In the genomic region with DNA sequence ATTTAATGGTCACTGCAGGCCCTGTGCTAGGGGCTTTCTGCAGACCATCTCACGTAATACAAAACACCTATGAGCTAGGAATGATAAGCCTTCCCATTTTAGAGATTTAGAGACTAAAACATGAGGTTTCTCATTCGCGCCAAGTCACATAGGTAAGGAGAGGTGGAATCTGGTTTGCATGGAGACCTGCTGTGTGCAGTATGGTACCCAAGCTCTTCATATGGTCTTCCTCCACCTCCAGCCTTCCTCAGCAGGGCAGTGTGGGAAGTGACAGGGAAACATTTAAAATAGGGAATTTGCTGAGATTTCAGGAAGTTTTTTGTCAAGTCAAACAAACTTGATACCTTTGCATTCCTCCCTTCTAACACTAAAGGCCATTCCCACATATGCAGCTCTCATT, we compare ENCODE assay signal across 33 cellular contexts.
"Had no signal": no experiment of that assay in that cellular context is flagged by ENCODE, and none has a peak within 500 bp of the region (broad histone marks: within the 10 kb centered on the region; RNA-seq: fewer than 3 reads in every experiment).

No MANE protein-coding gene starts in this region.

- H3K27ac Mint-ChIP-seq: activated B cell treated with CpG ODN at 0.5 μM for 24 hours; activated CD4-positive, alpha-beta memory T cell treated with anti-CD3 and anti-CD28 coated beads, Interleukin-2, amount 10 ng/mL, durations not matched to agents 7 days and 5 days; activated CD4-positive, alpha-beta T cell treated with anti-CD3 and anti-CD28 coated beads, Interleukin-2, amount 10 ng/mL, durations not matched to agents 24 days and 14 days; activated CD8-positive, alpha-beta memory T cell treated with anti-CD3 and anti-CD28 coated beads, Interleukin-2, amount 10 ng/mL, durations not matched to agents 7 days and 5 days; activated CD8-positive, alpha-beta T cell treated with anti-CD3 and anti-CD28 coated beads, Interleukin-2, amount 10 ng/mL, durations not matched to agents 7 days and 5 days; activated naive CD4-positive, alpha-beta T cell treated with anti-CD3 and anti-CD28 coated beads for 36 hours; activated naive CD4-positive, alpha-beta T cell treated with anti-CD3 and anti-CD28 coated beads, Interleukin-2, amount 50 U/mL, for 72 hours; activated naive CD8-positive, alpha-beta T cell treated with anti-CD3 and anti-CD28 coated beads for 36 hours; activated T-cell treated with anti-CD3 and anti-CD28 coated beads, Interleukin-2, amount 50 U/mL, for 24 hours; activated T-helper 2 cell treated with anti-CD3 and anti-CD28 coated beads, Interferon-gamma antibody, Interleukin-2, Interleukin-4, amounts not matched to agents 10 μg/mL and 5 μg/mL and 100 μg/mL, durations not matched to agents 14 hours and 24 hours and 36 hours; T-cell; T-helper 1 cell treated with Interleukin-12 subunit alpha and Interleukin-12 subunit beta and Interleukin-4 antibody, amounts not matched to agents 30 μg/mL and 1 μg/mL, for 36 hours; T-helper 2 cell treated with Interferon-gamma antibody and Interleukin-4, amounts not matched to agents 5 μg/mL and 100 μg/mL, for 36 hours had no signal

- H3K9me3 ChIP-seq: adrenal gland, body of pancreas, breast epithelium had no signal

- H3K27ac ChIP-seq: adrenal gland, body of pancreas, brain microvascular endothelial cell, breast epithelium, VCaP had no signal

- H3K4me3 Mint-ChIP-seq: activated B cell treated with CpG ODN at 0.5 μM for 24 hours; activated CD4-positive, alpha-beta memory T cell treated with anti-CD3 and anti-CD28 coated beads, Interleukin-2, amount 10 ng/mL, durations not matched to agents 7 days and 5 days; activated CD4-positive, alpha-beta T cell treated with anti-CD3 and anti-CD28 coated beads, Interleukin-2, amount 10 ng/mL, durations not matched to agents 24 days and 14 days; activated CD8-positive, alpha-beta memory T cell treated with anti-CD3 and anti-CD28 coated beads, Interleukin-2, amount 10 ng/mL, durations not matched to agents 7 days and 5 days; activated CD8-positive, alpha-beta T cell treated with anti-CD3 and anti-CD28 coated beads, Interleukin-2, amount 10 ng/mL, durations not matched to agents 7 days and 5 days; activated naive CD4-positive, alpha-beta T cell treated with anti-CD3 and anti-CD28 coated beads for 36 hours; activated naive CD8-positive, alpha-beta T cell treated with anti-CD3 and anti-CD28 coated beads for 36 hours; activated T-cell treated with anti-CD3 and anti-CD28 coated beads, Interleukin-2, amount 50 U/mL, for 24 hours; T-cell; T-helper 1 cell treated with Interleukin-12 subunit alpha and Interleukin-12 subunit beta and Interleukin-4 antibody, amounts not matched to agents 30 μg/mL and 1 μg/mL, for 36 hours; T-helper 2 cell treated with Interferon-gamma antibody and Interleukin-4, amounts not matched to agents 5 μg/mL and 100 μg/mL, for 36 hours had no signal

- H3K36me3 ChIP-seq: adrenal gland, brain microvascular endothelial cell, breast epithelium had no signal

- H3K9me3 Mint-ChIP-seq: activated B cell treated with CpG ODN at 0.5 μM for 24 hours; activated CD4-positive, alpha-beta memory T cell treated with anti-CD3 and anti-CD28 coated beads, Interleukin-2, amount 10 ng/mL, durations not matched to agents 7 days and 5 days; activated CD4-positive, alpha-beta T cell treated with anti-CD3 and anti-CD28 coated beads, Interleukin-2, amount 10 ng/mL, durations not matched to agents 24 days and 14 days; activated naive CD4-positive, alpha-beta T cell treated with anti-CD3 and anti-CD28 coated beads for 36 hours; activated naive CD8-positive, alpha-beta T cell treated with anti-CD3 and anti-CD28 coated beads for 36 hours; activated T-cell treated with anti-CD3 and anti-CD28 coated beads, Interleukin-2, amount 50 U/mL, for 24 hours; activated T-helper 2 cell treated with anti-CD3 and anti-CD28 coated beads, Interferon-gamma antibody, Interleukin-2, Interleukin-4, amounts not matched to agents 10 μg/mL and 5 μg/mL and 100 μg/mL, durations not matched to agents 14 hours and 24 hours and 36 hours; T-cell; T-helper 1 cell treated with Interleukin-12 subunit alpha and Interleukin-12 subunit beta and Interleukin-4 antibody, amounts not matched to agents 30 μg/mL and 1 μg/mL, for 36 hours; T-helper 2 cell treated with Interferon-gamma antibody and Interleukin-4, amounts not matched to agents 5 μg/mL and 100 μg/mL, for 36 hours had no signal

- H3K4me1 Mint-ChIP-seq: activated B cell treated with CpG ODN at 0.5 μM for 24 hours; activated CD4-positive, alpha-beta memory T cell treated with anti-CD3 and anti-CD28 coated beads, Interleukin-2, amount 10 ng/mL, durations not matched to agents 7 days and 5 days; activated CD4-positive, alpha-beta T cell treated with anti-CD3 and anti-CD28 coated beads, Interleukin-2, amount 10 ng/mL, durations not matched to agents 24 days and 14 days; activated CD8-positive, alpha-beta memory T cell treated with anti-CD3 and anti-CD28 coated beads, Interleukin-2, amount 10 ng/mL, durations not matched to agents 7 days and 5 days; activated naive CD8-positive, alpha-beta T cell treated with anti-CD3 and anti-CD28 coated beads for 36 hours; T-cell had no signal

- DNase-seq: activated B cell treated with CpG ODN at 0.5 μM for 24 hours; activated CD4-positive, alpha-beta memory T cell treated with anti-CD3 and anti-CD28 coated beads, Interleukin-2, amount 10 ng/mL, durations not matched to agents 7 days and 5 days; activated CD4-positive, alpha-beta T cell treated with anti-CD3 and anti-CD28 coated beads for 4 hours; activated CD4-positive, alpha-beta T cell treated with anti-CD3 and anti-CD28 coated beads, Interleukin-2, amount 10 ng/mL, durations not matched to agents 24 days and 14 days; activated CD4-positive, alpha-beta T cell treated with anti-CD3 and anti-CD28 coated beads, Interleukin-2, amount 50 U/mL, for 1 hour; activated CD4-positive, alpha-beta T cell treated with anti-CD3 and anti-CD28 coated beads, Interleukin-2, amount 50 U/mL, for 48 hours; activated CD4-positive, CD25-positive, alpha-beta regulatory T cell treated with anti-CD3 and anti-CD28 coated beads, Interleukin-2, amount 50 U/mL, for 72 hours; activated CD8-positive, alpha-beta memory T cell treated with anti-CD3 and anti-CD28 coated beads for 24 hours; activated CD8-positive, alpha-beta memory T cell treated with anti-CD3 and anti-CD28 coated beads, Interleukin-2, amount 10 ng/mL, durations not matched to agents 7 days and 5 days; activated CD8-positive, alpha-beta memory T cell treated with anti-CD3 and anti-CD28 coated beads, Interleukin-2, amount 50 U/mL, for 48 hours; activated CD8-positive, alpha-beta T cell treated with anti-CD3 and anti-CD28 coated beads, Interleukin-2, amount 10 ng/mL, durations not matched to agents 7 days and 5 days; activated effector memory CD4-positive, alpha-beta T cell treated with Interleukin-2 at 50 U/mL for 16 hours; activated gamma-delta T cell; activated naive CD4-positive, alpha-beta T cell treated with anti-CD3 and anti-CD28 coated beads for 36 hours; activated naive CD4-positive, alpha-beta T cell treated with anti-CD3 and anti-CD28 coated beads, Interleukin-2, amount 50 U/mL, for 16 hours; activated naive CD8-positive, alpha-beta T cell treated with anti-CD3 and anti-CD28 coated beads for 36 hours; activated T-cell treated with anti-CD3 and anti-CD28 coated beads, Interleukin-2, amount 50 U/mL, for 24 hours; activated T-cell treated with anti-CD3 and anti-CD28 coated beads, Interleukin-2, amount 50 U/mL, for 48 hours; adrenal gland; amniotic stem cell; aorta; body of pancreas; brain microvascular endothelial cell; central memory CD4-positive, alpha-beta T cell; T-cell; T-helper 2 cell; T-helper 9 cell had no signal

- H3K27me3 Mint-ChIP-seq: activated B cell treated with CpG ODN at 0.5 μM for 24 hours; activated CD4-positive, alpha-beta memory T cell treated with anti-CD3 and anti-CD28 coated beads, Interleukin-2, amount 10 ng/mL, durations not matched to agents 7 days and 5 days; activated CD4-positive, alpha-beta T cell treated with anti-CD3 and anti-CD28 coated beads, Interleukin-2, amount 10 ng/mL, durations not matched to agents 24 days and 14 days; activated CD8-positive, alpha-beta memory T cell treated with anti-CD3 and anti-CD28 coated beads, Interleukin-2, amount 10 ng/mL, durations not matched to agents 7 days and 5 days; activated T-cell treated with anti-CD3 and anti-CD28 coated beads, Interleukin-2, amount 50 U/mL, for 24 hours had no signal

- H3K4me1 ChIP-seq: adrenal gland, body of pancreas, breast epithelium had no signal

- H3K36me3 Mint-ChIP-seq: activated CD8-positive, alpha-beta memory T cell treated with anti-CD3 and anti-CD28 coated beads, Interleukin-2, amount 10 ng/mL, durations not matched to agents 7 days and 5 days; activated naive CD4-positive, alpha-beta T cell treated with anti-CD3 and anti-CD28 coated beads, Interleukin-2, amount 50 U/mL, for 72 hours; activated naive CD8-positive, alpha-beta T cell treated with anti-CD3 and anti-CD28 coated beads for 36 hours; T-cell had no signal

- H3K27me3 ChIP-seq: adrenal gland, body of pancreas, brain microvascular endothelial cell, breast epithelium had no signal

- H3K4me3 ChIP-seq: adrenal gland, body of pancreas, breast epithelium had no signal
